8 cellular contexts compared by ENCODE assay signal in genomic region chr17:42720996-42721583, GRCh38. TPM values are rescaled to one million over a fixed set of nuclear protein-coding genes. Genes with fewer than 3 reads are reported as not detected.
A peak's percentile ranks its signal among the peaks of the same experiment; 100 is the strongest.
DNase-seq lines count a peak whose midpoint lies in the region; ATAC-seq and TF ChIP-seq lines count a peak whose summit lies in the region.

No MANE protein-coding gene starts in this region.

- peaks cover 9% of the 10 kb centered on the region for H3K4me1 Mint-ChIP-seq in central memory CD8-positive, alpha-beta T cell

- H3K27me3 Mint-ChIP-seq in central memory CD8-positive, alpha-beta T cell, result no peaks in the 10 kb centered on the region

- H3K9me3 ChIP-seq in Panc1 (ENCODE audit: control insufficient read depth, insufficient read depth, low read depth, low read length) (no peaks in the 10 kb centered on the region), tibial artery (no peaks in the 10 kb centered on the region)

- intact Hi-C loops in Panc1 (cut with micrococcal nuclease; ENCODE audit: unreplicated experiment) (loop anchor here (5.0 kb wide), 1 partner anchor 216 kb away; no protein-coding TSS in a partner anchor), tibial artery (cut with DNase I; ENCODE audit: low total_unique reads) (loop anchor here (5.0 kb wide), 1 partner anchor 101 kb away; the partner anchor contains the start of gene BECN1)

- in situ Hi-C loops in Panc1 (cut with HindIII; ENCODE audit: low pct_unique_long_range_greater_than_20kb, low sequenced_read_pairs), result no loop called here

- CTCF ChIA-PET in Panc1 (lab: Charles Lee), result no interaction called here

- BruUV-seq in Panc1 (replicated peaks; lab: Mats Ljungman, UMichigan), result no TSS peak

- peaks cover 86% of the 10 kb centered on the region for H3K36me3 Mint-ChIP-seq in central memory CD8-positive, alpha-beta T cell (ENCODE audit: insufficient read depth)

- H3K27ac ChIP-seq in Panc1 (ENCODE audit: low read length) (no peak overlapping the region), tibial artery (no peak overlapping the region)

- H3K27me3 ChIP-seq in Panc1 (ENCODE audit: control insufficient read depth, insufficient read depth, low read length) (no peaks in the 10 kb centered on the region), tibial artery (no peaks in the 10 kb centered on the region)

- no peak overlapping the region for H3K4me3 Mint-ChIP-seq in central memory CD8-positive, alpha-beta T cell

- H3K4me3 ChIP-seq in Panc1 (ENCODE audit: low read depth in 2 of 2, low read length in 2 of 2) (no peak overlapping the region), tibial artery (no peak overlapping the region)

- H3K27ac Mint-ChIP-seq in central memory CD8-positive, alpha-beta T cell (ENCODE audit: low read depth), result no peak overlapping the region

- TF ChIP-seq CTCF in Panc1 (IDR thresholded peaks at IDR 0.05) (peak; percentile 59; the same call in 1 of the 2 replicates), tibial artery (IDR thresholded peaks at IDR 0.05) (peak; percentile 57 to 68)

- no peaks in the 10 kb centered on the region for H3K9me3 Mint-ChIP-seq in central memory CD8-positive, alpha-beta T cell

- peak; percentile 84 for ATAC-seq in Panc1
- peak; percentile 64 for ATAC-seq in central memory CD8-positive, alpha-beta T cell (replicated peaks; ENCODE audit: extremely low read depth, poor library complexity, severe bottlenecking)

- DNase-seq in activated gamma-delta T cell treated with Interleukin-2 at 50 U/mL for 16 hours (peak; percentile 14), activated gamma-delta T cell (lab: John Stamatoyannopoulos, UW) (no peak), M059J (ENCODE audit: low read depth) (peak; percentile 65), Panc1 (ENCODE audit: low read depth, low spot score) (no peak), left kidney (ENCODE audit: low read depth, low spot score) (peak; percentile 88), tibial artery (no peak), mesenteric fat pad (ENCODE audit: low spot score) (no peak)
- peak in 1 of 2 donors; percentile 26 for DNase-seq in central memory CD8-positive, alpha-beta T cell (ENCODE audit: low spot score in 2 of 2)

- no peaks in the 10 kb centered on the region for H3K4me1 ChIP-seq in Panc1 (ENCODE audit: control insufficient read depth, insufficient read depth, low read length)
- H3K4me1 ChIP-seq in tibial artery, result no peaks in the 10 kb centered on the region

- POLR2A ChIA-PET in Panc1 (lab: Charles Lee), result interaction anchor here (0.7 kb wide), 1 partner anchor 42 kb away, joined by 5 read pairs; no protein-coding TSS in a partner anchor

- no peaks in the 10 kb centered on the region; the same call in 1 of the 2 replicates for H3K36me3 ChIP-seq in Panc1 (ENCODE audit: control insufficient read depth, insufficient read depth, low read length)
- H3K36me3 ChIP-seq in tibial artery, result peaks cover 84 to 98% (median 95%) of the 10 kb centered on the region in 3 donors

RNA-seq across cellular contexts. Expression of gene EZH1, which starts 23.8 kb away (rescaled TPM):
- 4.5 and 7.8 TPM in 2 replicates for total RNA-seq in M059J (2014; rRNA removed; shearing (Covaris generic))
- total RNA-seq in Panc1 (2021; ENCODE audit: unreplicated experiment), result 17.7 TPM
- 8.0 TPM for polyA plus RNA-seq in Panc1 (2012; ENCODE audit: insufficient read length)
- total RNA-seq in mesenteric fat pad, result 50.5 TPM

RNA-seq across cellular contexts. Expression of gene CNTNAP1, which starts 38.8 kb away (rescaled TPM):
- 5.4 and 11.8 TPM in 2 replicates for total RNA-seq in M059J (2014; rRNA removed; shearing (Covaris generic))
- 20.4 TPM for total RNA-seq in Panc1 (2021; ENCODE audit: unreplicated experiment)
- 23.2 TPM for polyA plus RNA-seq in Panc1 (2012; ENCODE audit: insufficient read length)
- 3.7 TPM for total RNA-seq in mesenteric fat pad

RNA-seq across cellular contexts. Expression of gene CCR10, which starts 39.4 kb away (rescaled TPM):
- 0.32 TPM in 1 of 2 replicates, not detected in the other for total RNA-seq in M059J (2014; rRNA removed; shearing (Covaris generic))
- total RNA-seq in Panc1 (2021; ENCODE audit: unreplicated experiment) (1.9 TPM), mesenteric fat pad (1.2 TPM)
- polyA plus RNA-seq in Panc1 (2012; ENCODE audit: insufficient read length), result 6.4 TPM

RNA-seq across cellular contexts. Expression of gene RAMP2, which starts 39.9 kb away (rescaled TPM):
- total RNA-seq in M059J (2014; rRNA removed; shearing (Covaris generic)), result 0.49 and 1.0 TPM in 2 replicates
- total RNA-seq in Panc1 (2021; ENCODE audit: unreplicated experiment) (1.1 TPM), mesenteric fat pad (58.2 TPM)
- polyA plus RNA-seq in Panc1 (2012; ENCODE audit: insufficient read length), result 2.3 TPM

RNA-seq across cellular contexts. Expression of gene PLEKHH3, which starts 44.3 kb away (rescaled TPM):
- total RNA-seq in M059J (2014; rRNA removed; shearing (Covaris generic)), result 14.9 and 17.8 TPM in 2 replicates
- total RNA-seq in Panc1 (2021; ENCODE audit: unreplicated experiment) (32.2 TPM), mesenteric fat pad (16.8 TPM)
- 37.4 TPM for polyA plus RNA-seq in Panc1 (2012; ENCODE audit: insufficient read length)

Comparison
In these comparisons a context has a peak if more than half of its experiments do, and no peak if none do; other contexts are left out.
1. DNase-seq: peak in activated gamma-delta T cell treated with Interleukin-2 at 50 U/mL for 16 hours (single experiment), M059J (single experiment) and left kidney (single experiment); none in activated gamma-delta T cell (single experiment), Panc1 (single experiment), tibial artery (0 of 2) and mesenteric fat pad (single experiment).